Comparison of ENCODE assay signal across 8 cellular contexts in the genomic region with DNA sequence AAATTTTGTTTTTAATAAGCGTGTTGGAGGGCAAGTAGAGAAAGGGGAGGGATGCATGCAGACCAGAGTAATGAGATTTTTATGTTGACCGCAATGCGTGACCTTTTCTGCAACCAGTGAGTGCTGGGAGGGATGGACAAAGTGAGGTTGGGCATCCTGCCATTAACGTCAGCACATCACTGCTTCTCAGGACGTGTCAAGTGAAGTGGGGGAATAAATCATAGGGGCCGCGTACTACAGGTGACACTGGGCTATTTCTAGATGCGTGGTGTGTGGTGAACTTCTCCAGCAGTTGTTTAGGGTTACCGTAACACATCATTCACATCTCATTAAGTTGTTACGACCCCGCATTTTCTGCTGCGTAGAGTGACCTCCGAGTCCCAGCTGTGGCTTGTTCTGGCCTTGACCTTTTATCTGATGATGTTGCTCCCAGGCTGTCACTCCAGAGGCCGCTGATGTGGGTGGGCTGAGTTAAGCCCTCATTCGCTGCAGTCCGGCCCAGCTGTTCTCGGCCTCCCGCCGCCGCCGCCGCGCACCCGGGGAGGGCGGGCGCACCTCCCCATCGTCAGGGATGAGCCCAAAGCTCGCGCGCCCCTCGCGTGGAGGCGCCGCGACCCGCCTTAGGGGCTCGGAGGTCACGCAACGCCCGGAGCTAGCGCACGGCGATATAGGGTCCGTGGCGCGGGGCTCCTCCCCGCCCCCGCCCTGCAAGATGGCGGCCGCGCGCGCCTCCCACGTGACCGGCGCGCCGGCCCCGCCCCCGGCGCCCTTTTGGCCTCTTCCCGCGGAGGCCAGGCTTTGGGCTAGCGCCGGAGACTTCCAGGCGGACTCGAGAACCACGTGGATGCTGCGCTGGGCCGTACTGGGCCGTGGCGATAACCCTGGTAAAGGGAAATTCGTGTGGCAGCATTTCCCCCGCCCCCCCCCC.
DNase-seq lines count a peak whose midpoint lies in the region; ATAC-seq and TF ChIP-seq lines count a peak whose summit lies in the region.

No MANE protein-coding gene starts in this region.

- TF ChIP-seq CTCF in epithelial cell of esophagus (IDR thresholded peaks at IDR 0.05; ENCODE audit: insufficient read depth, low read depth, low read length, missing control alignments): no peak

- ATAC-seq in HG03571 (IDR thresholded peaks at IDR 0.05; ENCODE audit: unreplicated experiment): peak; percentile 20

- peak overlapping the region; percentile 74 for H3K4me3 ChIP-seq in epithelial cell of esophagus (ENCODE audit: low read length)

- peak; percentile 61 to 73 for DNase-seq in NCI-H2081 (lab: John Stamatoyannopoulos, UW)
- no peak for DNase-seq in NCI-H2081 treated with DMSO at 0.1 percent for 48 hours (lab: John Stamatoyannopoulos, UW)
- peak; percentile 56 for DNase-seq in NOMO-1 treated with DMSO at 0.1 percent for 48 hours (lab: John Stamatoyannopoulos, UW; ENCODE audit: unreplicated experiment)
- peak; percentile 62 for DNase-seq in activated T-cell treated with anti-CD3 and anti-CD28 coated beads for 24 hours (ENCODE audit: low read depth)
- peak; percentile 46 for DNase-seq in epithelial cell of esophagus (ENCODE audit: low read depth)
- peak; percentile 51 for DNase-seq in middle frontal gyrus (ENCODE audit: extremely low spot score, low spot score)
- peak; percentile 31 to 50 for DNase-seq in stimulated activated CD8-positive, alpha-beta memory T cell treated with anti-CD3 and anti-CD28 coated beads, Interleukin-2, amount 100 ng/mL, for 1 hour (ENCODE audit: low read depth in 2 of 2)
